19 cellular contexts compared by ENCODE assay signal in the genomic region with DNA sequence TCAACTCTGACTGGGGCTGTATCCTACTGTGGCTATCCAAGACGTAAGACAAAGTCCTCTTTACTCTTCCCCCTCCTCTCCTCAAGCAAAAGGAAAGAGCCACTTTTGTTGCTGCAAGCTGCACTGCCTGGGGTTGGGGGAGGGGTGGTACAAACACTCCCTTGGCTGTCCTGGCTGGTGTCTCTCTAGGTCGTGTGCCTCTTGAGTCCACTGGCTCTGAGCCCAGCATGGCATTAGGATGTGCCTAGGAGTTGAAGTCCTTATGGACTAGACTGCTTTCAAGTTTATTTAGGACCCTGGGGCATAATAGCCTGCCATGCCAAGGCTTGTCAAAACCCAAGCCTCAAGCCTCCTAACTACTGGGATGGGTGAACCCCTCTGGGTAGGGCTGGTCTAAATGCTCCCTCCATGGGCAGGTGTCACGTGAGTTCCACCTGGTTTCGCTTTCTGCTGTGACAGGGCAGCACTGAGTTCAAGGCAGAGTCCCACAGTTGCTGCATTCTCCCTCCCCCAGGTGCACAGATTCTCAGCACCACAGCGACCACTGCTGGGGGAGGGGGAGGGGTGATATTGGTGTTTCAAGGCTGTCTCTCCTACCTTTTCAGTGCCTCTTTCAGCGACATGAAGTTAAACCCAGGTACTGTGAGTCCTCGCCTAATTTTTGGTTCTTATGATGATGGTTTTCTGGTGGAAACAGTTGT. TPM values are rescaled to one million over a fixed set of nuclear protein-coding genes. Genes with fewer than 3 reads are reported as not detected.
DNase-seq lines count a peak whose midpoint lies in the region; ATAC-seq and TF ChIP-seq lines count a peak whose summit lies in the region.
"Not testable (repeated sequence)": the region's sequence is repeated elsewhere in the genome, so short reads cannot be mapped to it uniquely, and the experiment has no call there.
"Had no signal": no experiment of that assay in that cellular context is flagged by ENCODE, and none has a peak within 500 bp of the region (broad histone marks: within the 10 kb centered on the region; RNA-seq: fewer than 3 reads in every experiment).

No MANE protein-coding gene starts in this region.

- H3K9me3 Mint-ChIP-seq in CD8-positive, alpha-beta T cell; activated naive CD8-positive, alpha-beta T cell treated with anti-CD3 and anti-CD28 coated beads, Interleukin-2, amount 50 U/mL, for 24 hours; naive thymus-derived CD8-positive, alpha-beta T cell: not testable (repeated sequence)

- TF ChIP-seq CTCF in CD8-positive, alpha-beta T cell (IDR thresholded peaks at IDR 0.05): not testable (repeated sequence)

- POLR2A ChIA-PET in CD8-positive, alpha-beta T cell (lab: Charles Lee): not testable (repeated sequence)
- POLR2A ChIA-PET in naive thymus-derived CD8-positive, alpha-beta T cell (lab: Charles Lee): interaction anchor here (0.6 kb wide), 1 partner anchor 40 kb away, joined by 3 read pairs; no protein-coding TSS in a partner anchor

- H3K36me3 ChIP-seq in CD8-positive, alpha-beta T cell (ENCODE audit: insufficient read depth, low read length); H7 (replicated peaks; ENCODE audit: control insufficient read depth, insufficient read depth, low read length): not testable (repeated sequence)

- H3K4me3 ChIP-seq in CD8-positive, alpha-beta T cell (ENCODE audit: low read depth, low read length); H7 (ENCODE audit: insufficient read depth, low read depth, low read length): not testable (repeated sequence)

- H3K27me3 Mint-ChIP-seq in CD8-positive, alpha-beta T cell (ENCODE audit: low read depth); activated naive CD8-positive, alpha-beta T cell treated with anti-CD3 and anti-CD28 coated beads, Interleukin-2, amount 50 U/mL, for 24 hours; naive thymus-derived CD8-positive, alpha-beta T cell: not testable (repeated sequence)

- H3K27me3 ChIP-seq in CD8-positive, alpha-beta T cell (ENCODE audit: insufficient read depth, low read length); H7 (ENCODE audit: control insufficient read depth, insufficient read depth, low read length): not testable (repeated sequence)

- DNase-seq in CD8-positive, alpha-beta T cell: peak in 1 of 7 experiments; percentile 24
- DNase-seq in H7 (peak; percentile 44), NCI-H187 (lab: John Stamatoyannopoulos, UW) (peak; percentile 51 to 78), NCI-H774 (lab: John Stamatoyannopoulos, UW) (peak; percentile 28), left cardiac atrium (peak; percentile 37)
- DNase-seq in activated CD4-positive, alpha-beta T cell treated with anti-CD3 and anti-CD28 coated beads for 48 hours: peak; percentile 26
- DNase-seq in activated naive CD8-positive, alpha-beta T cell treated with anti-CD3 and anti-CD28 coated beads, Interleukin-2, amount 50 U/mL, for 24 hours: peak; percentile 13
- DNase-seq in naive thymus-derived CD8-positive, alpha-beta T cell: peak in 5 of 10 donors; percentile 24 to 41 (median 28)

- H3K27ac ChIP-seq in CD8-positive, alpha-beta T cell (ENCODE audit: low read depth, low read length): not testable (repeated sequence)

- CTCF ChIA-PET in CD8-positive, alpha-beta T cell (lab: Charles Lee): not testable (repeated sequence)

- H3K4me1 ChIP-seq in CD8-positive, alpha-beta T cell (ENCODE audit: insufficient read depth, low read length): not testable (repeated sequence)

- H3K4me3 Mint-ChIP-seq in CD8-positive, alpha-beta T cell; activated naive CD8-positive, alpha-beta T cell treated with anti-CD3 and anti-CD28 coated beads, Interleukin-2, amount 50 U/mL, for 24 hours: not testable (repeated sequence)
- H3K4me3 Mint-ChIP-seq in naive thymus-derived CD8-positive, alpha-beta T cell: peak overlapping the region in 2 of 10 donors; percentile 13 to 31

- intact Hi-C loops in CD8-positive, alpha-beta T cell (cut with DNase I, micrococcal nuclease); left cardiac atrium (cut with DNase I): not testable (repeated sequence)

- peaks cover 11% of the 10 kb centered on the region for H3K4me1 Mint-ChIP-seq in CD8-positive, alpha-beta T cell (ENCODE audit: low read depth)
- H3K4me1 Mint-ChIP-seq in activated naive CD8-positive, alpha-beta T cell treated with anti-CD3 and anti-CD28 coated beads, Interleukin-2, amount 50 U/mL, for 24 hours: not testable (repeated sequence)
- peaks cover 7 to 15% (median 10%) of the 10 kb centered on the region in 4 donors for H3K4me1 Mint-ChIP-seq in naive thymus-derived CD8-positive, alpha-beta T cell

- H3K36me3 Mint-ChIP-seq in CD8-positive, alpha-beta T cell; activated naive CD8-positive, alpha-beta T cell treated with anti-CD3 and anti-CD28 coated beads, Interleukin-2, amount 50 U/mL, for 24 hours (ENCODE audit: low read depth); naive thymus-derived CD8-positive, alpha-beta T cell: not testable (repeated sequence)

- H3K27ac Mint-ChIP-seq in CD8-positive, alpha-beta T cell; activated naive CD8-positive, alpha-beta T cell treated with anti-CD3 and anti-CD28 coated beads, Interleukin-2, amount 50 U/mL, for 24 hours: not testable (repeated sequence)
- peak overlapping the region in 6 of 10 donors; percentile 17 to 63 (median 56) for H3K27ac Mint-ChIP-seq in naive thymus-derived CD8-positive, alpha-beta T cell

- H3K9me3 ChIP-seq in CD8-positive, alpha-beta T cell (ENCODE audit: low read length): not testable (repeated sequence)

- ATAC-seq in CD8-positive, alpha-beta T cell: peak; percentile 64
- ATAC-seq in activated naive CD8-positive, alpha-beta T cell treated with anti-CD3 and anti-CD28 coated beads, Interleukin-2, amount 50 U/mL, for 24 hours: not testable (repeated sequence)
- peak; percentile 68 to 77 for ATAC-seq in left cardiac atrium
- peak; percentile 46 to 49 for ATAC-seq in naive thymus-derived CD8-positive, alpha-beta T cell

RNA-seq across cellular contexts. Expression of a gene that starts 38.8 kb away (rescaled TPM):
- not detected for total RNA-seq in CD8-positive, alpha-beta T cell
- total RNA-seq in H7 (2014; rRNA removed; shearing (Covaris generic)): 0.59 and 2.5 TPM in 2 replicates
- total RNA-seq in left cardiac atrium: not detected
- total RNA-seq in naive thymus-derived CD8-positive, alpha-beta T cell: not detected
- not detected for polyA plus RNA-seq in naive thymus-derived CD8-positive, alpha-beta T cell
- total RNA-seq: A172, Caco-2, dermis microvascular lymphatic vessel endothelial cell, fibroblast of villous mesenchyme, G401, hepatocyte, kidney, LHCN-M2, osteocyte, right atrium auricular region, vagina had no signal
- polyA plus RNA-seq: hepatocyte had no signal
